ENCODE assay signal across 4 cellular contexts in the genomic region with DNA sequence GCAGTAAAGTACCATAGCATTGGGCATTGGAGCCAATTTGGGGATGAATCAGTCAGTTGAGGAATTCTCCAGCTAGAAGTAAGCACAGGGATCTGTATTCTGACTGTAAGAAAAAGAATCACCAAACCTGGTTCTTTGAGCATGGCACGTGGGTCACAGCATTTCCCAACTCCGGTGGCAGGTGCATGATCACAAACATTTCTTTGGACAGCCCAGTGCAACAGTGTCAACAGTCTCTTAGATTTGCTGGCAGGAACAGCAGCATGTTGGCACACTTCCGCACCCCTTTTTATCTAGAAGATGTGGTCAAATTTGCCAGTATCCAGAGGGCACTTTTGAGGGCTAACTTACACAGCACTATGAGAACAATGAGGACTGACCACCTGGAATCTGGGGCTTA.
"Had no signal": no experiment of that assay in that cellular context is flagged by ENCODE, and none has a peak within 500 bp of the region (broad histone marks: within the 10 kb centered on the region; RNA-seq: fewer than 3 reads in every experiment).

No MANE protein-coding gene starts in this region.

- H3K4me3 ChIP-seq: GM23338 had no signal

- DNase-seq: H9, HCEC 1CT, KBM-7 had no signal

- ATAC-seq: GM23338 had no signal
